ENCODE assay signal across 8 cellular contexts in the genomic region with DNA sequence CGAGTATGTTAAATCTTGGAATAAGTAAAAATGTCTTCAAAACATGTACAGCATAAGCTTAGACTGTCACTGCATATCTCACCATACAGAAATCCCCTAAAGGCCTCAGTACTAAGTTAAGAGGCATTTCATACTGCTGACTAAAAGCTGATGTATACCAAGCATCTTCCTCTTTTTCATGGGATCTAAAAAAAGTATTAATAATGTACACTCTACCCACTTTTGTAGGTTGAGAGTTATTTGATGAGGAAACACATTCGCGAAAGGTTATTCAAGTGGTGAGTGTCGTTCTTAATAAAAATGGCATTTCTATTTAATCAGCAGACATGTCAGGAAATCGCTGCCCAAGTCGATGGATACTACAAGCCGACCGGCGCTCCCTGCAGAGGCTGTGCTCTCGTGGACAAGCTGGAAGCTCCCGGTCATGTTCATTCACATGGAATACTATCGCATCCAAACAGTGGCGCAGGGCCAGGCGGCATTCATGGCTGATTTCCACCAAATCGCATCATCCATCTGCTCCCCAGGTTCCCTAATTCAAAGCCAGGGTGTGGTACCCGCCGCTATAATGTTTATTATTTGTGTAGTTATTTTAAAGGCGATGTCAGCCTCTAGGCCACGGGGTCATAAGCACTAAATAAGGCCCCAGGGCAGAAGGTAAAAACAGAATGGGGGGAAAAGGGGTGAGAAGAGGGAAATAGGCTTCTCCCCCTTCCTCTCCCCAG. TPM values are rescaled to one million over a fixed set of nuclear protein-coding genes. Genes with fewer than 3 reads are reported as not detected.
DNase-seq lines count a peak whose midpoint lies in the region; ATAC-seq, FAIRE-seq and TF ChIP-seq lines count a peak whose summit lies in the region.

No MANE protein-coding gene starts in this region.

- H3K4me1 Mint-ChIP-seq in CD4-positive, CD25-positive, alpha-beta regulatory T cell: peaks cover 12 to 24% (median 15%) of the 10 kb centered on the region in 4 donors

- BruUV-seq in Panc1 (replicated peaks; lab: Mats Ljungman, UMichigan): no TSS peak

- H3K27me3 Mint-ChIP-seq in CD4-positive, CD25-positive, alpha-beta regulatory T cell: no peaks in the 10 kb centered on the region

- H3K27ac Mint-ChIP-seq in CD4-positive, CD25-positive, alpha-beta regulatory T cell: peak overlapping the region in 1 of 3 donors; percentile 98

- 3 to 4% methylated on average over 19 of the region's 19 CpGs for WGBS in pancreas, 2 donors

- CTCF ChIA-PET in Panc1 (lab: Charles Lee): no interaction called here

- H3K9me3 Mint-ChIP-seq in CD4-positive, CD25-positive, alpha-beta regulatory T cell: no peaks in the 10 kb centered on the region

- POLR2A ChIA-PET in Panc1 (lab: Charles Lee): interaction anchor here (0.6 kb wide), 1 partner anchor 61 kb away, joined by 12 read pairs; no protein-coding TSS in a partner anchor

- intact Hi-C loops in Panc1 (cut with micrococcal nuclease; ENCODE audit: unreplicated experiment) (no loop called here), left ventricle myocardium inferior (cut with micrococcal nuclease) (no loop called here), pancreas (cut with DNase I) (no loop called here)

- peaks cover 19% of the 10 kb centered on the region for H3K36me3 ChIP-seq in CD4-positive, CD25-positive, alpha-beta regulatory T cell (ENCODE audit: control insufficient read depth, insufficient read depth, low read length)
- H3K36me3 ChIP-seq in Panc1 (ENCODE audit: control insufficient read depth, insufficient read depth, low read length) (peaks cover 3% of the 10 kb centered on the region; the same call in 1 of the 2 replicates), left ventricle myocardium inferior (peaks cover 7% of the 10 kb centered on the region), pancreas (no peaks in the 10 kb centered on the region)

- TF ChIP-seq CTCF in Panc1 (IDR thresholded peaks at IDR 0.05) (no peak), astrocyte of the cerebellum (IDR thresholded peaks at IDR 0.05; ENCODE audit: low read depth, low read length, missing control alignments) (no peak), left ventricle myocardium inferior (IDR thresholded peaks at IDR 0.05; ENCODE audit: borderline replicate concordance) (no peak), pancreas (IDR thresholded peaks at IDR 0.05) (no peak)

- peak; percentile 2 to 44 (median 21) for DNase-seq in CD4-positive, CD25-positive, alpha-beta regulatory T cell
- DNase-seq in GM19239 (ENCODE audit: insufficient read length, low spot score) (no peak), Panc1 (ENCODE audit: low read depth, low spot score) (no peak), astrocyte of the cerebellum (ENCODE audit: low read depth) (peak; percentile 66), left ventricle myocardium inferior (peak; percentile 69), pancreas (peak; percentile 28 to 72 (median 50)), retina (no peak)

- no peaks in the 10 kb centered on the region for H3K27me3 ChIP-seq in CD4-positive, CD25-positive, alpha-beta regulatory T cell (ENCODE audit: control insufficient read depth, insufficient read depth, low read length)
- H3K27me3 ChIP-seq in Panc1 (ENCODE audit: control insufficient read depth, insufficient read depth, low read length) (no peaks in the 10 kb centered on the region), left ventricle myocardium inferior (ENCODE audit: low read depth) (no peaks in the 10 kb centered on the region), pancreas (no peaks in the 10 kb centered on the region)

- in situ Hi-C loops in Panc1 (cut with HindIII; ENCODE audit: low pct_unique_long_range_greater_than_20kb, low sequenced_read_pairs): no loop called here
- in situ Hi-C loops in astrocyte of the cerebellum (cut with HindIII; ENCODE audit: low sequenced_read_pairs): no loop called here

- peak overlapping the region; percentile 91 for H3K27ac ChIP-seq in CD4-positive, CD25-positive, alpha-beta regulatory T cell (ENCODE audit: insufficient read depth, low read length, poor library complexity, severe bottlenecking)
- H3K27ac ChIP-seq in Panc1 (ENCODE audit: low read length): peak overlapping the region; percentile 75
- H3K27ac ChIP-seq in left ventricle myocardium inferior (replicated peaks): peak overlapping the region; percentile 67
- peak overlapping the region; percentile 2 to 61 (median 48) for H3K27ac ChIP-seq in pancreas

- peak overlapping the region; percentile 98 for H3K4me3 ChIP-seq in CD4-positive, CD25-positive, alpha-beta regulatory T cell (ENCODE audit: low read depth, low read length)
- H3K4me3 ChIP-seq in Panc1 (ENCODE audit: low read depth in 2 of 2, low read length in 2 of 2) (peak overlapping the region; percentile 93 to 97), astrocyte of the cerebellum (ENCODE audit: low read depth, low read length) (peak overlapping the region; percentile 66), left ventricle myocardium inferior (peak overlapping the region; percentile 75), pancreas (peak overlapping the region; percentile 68 to 99 (median 94))

- ATAC-seq in CD4-positive, CD25-positive, alpha-beta regulatory T cell (ENCODE audit: low read depth in 2 of 2): no peak
- ATAC-seq in HG03565 (IDR thresholded peaks at IDR 0.05; ENCODE audit: unreplicated experiment) (peak; percentile 31), Panc1 (peak; percentile 44), pancreas (peak; percentile 26 to 61 (median 38))

- peaks cover 51% of the 10 kb centered on the region for H3K4me1 ChIP-seq in CD4-positive, CD25-positive, alpha-beta regulatory T cell (ENCODE audit: control insufficient read depth, insufficient read depth, low read length, poor library complexity, severe bottlenecking)
- H3K4me1 ChIP-seq in Panc1 (ENCODE audit: control insufficient read depth, insufficient read depth, low read length) (peaks cover 9% of the 10 kb centered on the region), left ventricle myocardium inferior (peaks cover 46% of the 10 kb centered on the region), pancreas (peaks cover 0 to 4% (median 4%) of the 10 kb centered on the region in 3 donors)

- H3K4me3 Mint-ChIP-seq in CD4-positive, CD25-positive, alpha-beta regulatory T cell: no peak overlapping the region

- H3K36me3 Mint-ChIP-seq in CD4-positive, CD25-positive, alpha-beta regulatory T cell: no peaks in the 10 kb centered on the region

- peak; percentile 70 for FAIRE-seq in GM19239 (lab: Jason Lieb, UNC)
- no peak for FAIRE-seq in pancreas (lab: Jason Lieb, UNC)

- H3K9me3 ChIP-seq in CD4-positive, CD25-positive, alpha-beta regulatory T cell (ENCODE audit: control insufficient read depth in 2 of 2, low read length in 2 of 2): no peaks in the 10 kb centered on the region
- H3K9me3 ChIP-seq in Panc1 (ENCODE audit: control insufficient read depth, insufficient read depth, low read depth, low read length): no peaks in the 10 kb centered on the region
- H3K9me3 ChIP-seq in left ventricle myocardium inferior (replicated peaks): no peaks in the 10 kb centered on the region
- H3K9me3 ChIP-seq in pancreas: no peaks in the 10 kb centered on the region

RNA-seq across cellular contexts. Expression of gene SGTB, which starts 0.7 kb away (rescaled TPM):
- total RNA-seq in CD4-positive, CD25-positive, alpha-beta regulatory T cell: 84.3 TPM
- polyA plus RNA-seq in CD4-positive, CD25-positive, alpha-beta regulatory T cell: 10 to 100 TPM; 17.5 to 25.3 (median 21.5) TPM
- total RNA-seq in Panc1 (2021; ENCODE audit: unreplicated experiment): 9.2 TPM
- polyA plus RNA-seq in Panc1 (2012; ENCODE audit: insufficient read length): 2.3 TPM
- total RNA-seq in left ventricle myocardium inferior: 7.1 TPM
- total RNA-seq in pancreas: 1 to 10 TPM; 1.5 to 3.8 (median 2.6) TPM
- 1 to 10 TPM in 1 of 2 donors, under 1 TPM in 1; 0.84 to 1.7 TPM for polyA plus RNA-seq in pancreas

RNA-seq across cellular contexts. Expression of gene NLN, which starts 0.8 kb away (rescaled TPM):
- 1.4 TPM for total RNA-seq in CD4-positive, CD25-positive, alpha-beta regulatory T cell
- polyA plus RNA-seq in CD4-positive, CD25-positive, alpha-beta regulatory T cell: 1 to 10 TPM in 3 of 4 donors, under 1 TPM in 1; 0.65 to 2.0 (median 1.7) TPM
- total RNA-seq in Panc1 (2021; ENCODE audit: unreplicated experiment) (51.8 TPM), left ventricle myocardium inferior (12.4 TPM), pancreas (10 to 100 TPM in 1 of 6 donors, 1 to 10 TPM in 5; 7.0 to 15.0 (median 9.2) TPM)
- polyA plus RNA-seq in Panc1 (2012; ENCODE audit: insufficient read length): 28.6 TPM
- polyA plus RNA-seq in pancreas: 1 to 10 TPM; 1.8 to 1.9 TPM

Comparison
In these comparisons a context has a peak if more than half of its experiments do, and no peak if none do; other contexts are left out.
1. ATAC-seq: peak in HG03565 (single experiment), Panc1 (single experiment) and pancreas (4 of 4); none in CD4-positive, CD25-positive, alpha-beta regulatory T cell (0 of 2).
2. DNase-seq: peak in CD4-positive, CD25-positive, alpha-beta regulatory T cell (3 of 3), astrocyte of the cerebellum (single experiment), left ventricle myocardium inferior (single experiment) and pancreas (6 of 6); none in GM19239 (single experiment), Panc1 (single experiment) and retina (single experiment).
3. Peak in every context shown above with its lines, with median percentiles within 50 percentile points of each other: H3K27ac ChIP-seq and H3K4me3 ChIP-seq.